In the genomic region with DNA sequence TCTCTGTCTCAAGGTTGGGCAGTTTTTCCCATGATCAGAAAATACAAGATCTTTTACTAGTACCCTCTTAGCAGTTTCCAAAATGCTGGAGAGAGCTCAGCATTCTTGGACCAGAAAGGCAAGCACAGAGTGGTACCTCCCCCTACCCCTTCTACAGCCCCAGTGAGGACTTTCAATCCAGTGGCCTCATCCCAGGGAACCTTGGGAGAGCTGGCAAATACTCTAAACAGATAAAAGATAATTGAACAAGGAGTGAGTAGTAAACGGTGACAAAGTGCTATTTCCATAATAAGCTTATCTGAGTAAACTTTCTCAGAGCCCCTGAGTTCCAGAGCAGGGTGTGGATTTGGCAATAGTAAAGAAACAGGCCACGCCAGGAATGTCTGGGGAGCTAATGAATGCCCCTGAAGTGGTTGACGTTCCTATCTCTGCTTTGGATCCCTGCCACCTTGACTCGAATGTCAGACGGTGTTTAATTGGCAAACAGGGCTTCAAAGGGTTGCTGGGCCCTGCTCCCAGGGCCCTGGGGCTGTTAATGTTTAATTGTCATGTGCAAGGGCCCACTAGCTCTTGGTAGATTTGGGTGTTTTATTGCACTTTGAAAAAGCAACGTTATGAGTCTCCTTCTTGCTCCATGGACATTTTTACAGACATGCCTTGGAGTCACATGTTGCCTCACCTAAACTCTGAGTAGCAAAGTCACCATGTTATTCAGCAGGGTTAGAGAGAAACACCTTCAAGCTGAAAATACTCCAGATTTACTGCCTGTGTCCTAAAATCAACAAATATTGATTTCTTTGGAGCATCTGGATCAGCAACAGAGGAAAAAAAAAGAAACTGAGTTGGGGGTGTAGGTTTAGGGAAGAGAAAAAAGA, we compare ENCODE assay signal across 1 cellular context.
TF ChIP-seq lines count a peak whose summit lies in the region.

No MANE protein-coding gene starts in this region.

TF ChIP-seq in HepG2, 621 proteins besides CTCF, POLR2A, EP300 and RAD21 (continued from another document and continues in another):
- TF ChIP-seq ZNF407 (CRISPR knock-in tag; IDR thresholded peaks at IDR 0.05; ENCODE audit: not compliant biosample characterization) (no peak), ZNF777 (CRISPR knock-in tag; IDR thresholded peaks at IDR 0.05) (peak; percentile 29; the same call in 1 of the 2 replicates), ZNF589 (CRISPR knock-in tag; conservative IDR thresholded peaks at IDR 0.05) (no peak), ASH2L (IDR thresholded peaks at IDR 0.05; ENCODE audit: insufficient read length, low read depth, low read length) (peak; percentile 31), ZNF547 (CRISPR knock-in tag; IDR thresholded peaks at IDR 0.05) (no peak), ZNF256 (CRISPR knock-in tag; conservative IDR thresholded peaks at IDR 0.05) (no peak), ZNF703 (CRISPR knock-in tag; IDR thresholded peaks at IDR 0.05; ENCODE audit: borderline replicate concordance) (no peak; the same call in 1 of the 2 replicates), TARDBP (CRISPR knock-in tag; IDR thresholded peaks at IDR 0.05) (peak; percentile 65), ZFP1 (CRISPR knock-in tag; IDR thresholded peaks at IDR 0.05) (no peak), ZNF782 (CRISPR knock-in tag; IDR thresholded peaks at IDR 0.05; ENCODE audit: borderline replicate concordance) (no peak), GABPA (IDR thresholded peaks at IDR 0.05; ENCODE audit: low read depth, low read length) (no peak), GABPA (CRISPR knock-in tag; IDR thresholded peaks at IDR 0.05; ENCODE audit: low read depth) (no peak), ZNF432 (CRISPR knock-in tag; IDR thresholded peaks at IDR 0.05; ENCODE audit: borderline replicate concordance) (no peak), ZFP36L1 (CRISPR knock-in tag; IDR thresholded peaks at IDR 0.05) (no peak), MIER2 (CRISPR knock-in tag; IDR thresholded peaks at IDR 0.05) (no peak), ZNF740 (CRISPR knock-in tag; IDR thresholded peaks at IDR 0.05) (no peak), MNT (IDR thresholded peaks at IDR 0.05) (no peak), SAP130 (CRISPR knock-in tag; IDR thresholded peaks at IDR 0.05; ENCODE audit: low read depth) (no peak), ZBTB20 (CRISPR knock-in tag; IDR thresholded peaks at IDR 0.05; ENCODE audit: borderline replicate concordance, low read depth) (no peak), ZNF343 (CRISPR knock-in tag; IDR thresholded peaks at IDR 0.05) (no peak), NCOA2 (CRISPR knock-in tag; IDR thresholded peaks at IDR 0.05) (peak; percentile 88; the same call in 1 of the 2 replicates), MAFK (conservative IDR thresholded peaks at IDR 0.05 in 1 of 2, IDR thresholded peaks at IDR 0.05 in 1 of 2; ENCODE audit: low read length in 2 of 2) (no peak), ZNF260 (CRISPR knock-in tag; IDR thresholded peaks at IDR 0.05; ENCODE audit: borderline replicate concordance, low read depth) (no peak), ZNF737 (CRISPR knock-in tag; IDR thresholded peaks at IDR 0.05; ENCODE audit: borderline replicate concordance) (no peak), ZNF331 (CRISPR knock-in tag; IDR thresholded peaks at IDR 0.05) (peak; percentile 49), ZNF891 (CRISPR knock-in tag; IDR thresholded peaks at IDR 0.05) (no peak), ZNF44 (CRISPR knock-in tag; IDR thresholded peaks at IDR 0.05) (no peak), JUNB (CRISPR knock-in tag; IDR thresholded peaks at IDR 0.05; ENCODE audit: borderline replicate concordance) (no peak), DBP (CRISPR knock-in tag; IDR thresholded peaks at IDR 0.05; ENCODE audit: not compliant biosample characterization) (no peak), PAXIP1 (CRISPR knock-in tag; conservative IDR thresholded peaks at IDR 0.05) (peak; percentile 5; the same call in 1 of the 2 replicates), NFIC (IDR thresholded peaks at IDR 0.05; ENCODE audit: low read length) (peak; percentile 78; the same call in 1 of the 2 replicates), RORA (CRISPR knock-in tag; IDR thresholded peaks at IDR 0.05) (no peak), FOXA3 (CRISPR knock-in tag; IDR thresholded peaks at IDR 0.05) (no peak)
- TF ChIP-seq, protein P1, sequence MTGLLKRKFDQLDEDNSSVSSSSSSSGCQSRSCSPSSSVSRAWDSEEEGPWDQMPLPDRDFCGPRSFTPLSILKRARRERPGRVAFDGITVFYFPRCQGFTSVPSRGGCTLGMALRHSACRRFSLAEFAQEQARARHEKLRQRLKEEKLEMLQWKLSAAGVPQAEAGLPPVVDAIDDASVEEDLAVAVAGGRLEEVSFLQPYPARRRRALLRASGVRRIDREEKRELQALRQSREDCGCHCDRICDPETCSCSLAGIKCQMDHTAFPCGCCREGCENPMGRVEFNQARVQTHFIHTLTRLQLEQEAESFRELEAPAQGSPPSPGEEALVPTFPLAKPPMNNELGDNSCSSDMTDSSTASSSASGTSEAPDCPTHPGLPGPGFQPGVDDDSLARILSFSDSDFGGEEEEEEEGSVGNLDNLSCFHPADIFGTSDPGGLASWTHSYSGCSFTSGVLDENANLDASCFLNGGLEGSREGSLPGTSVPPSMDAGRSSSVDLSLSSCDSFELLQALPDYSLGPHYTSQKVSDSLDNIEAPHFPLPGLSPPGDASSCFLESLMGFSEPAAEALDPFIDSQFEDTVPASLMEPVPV (CRISPR knock-in tag; IDR thresholded peaks at IDR 0.05) = no peak
- TF ChIP-seq, protein P2, sequence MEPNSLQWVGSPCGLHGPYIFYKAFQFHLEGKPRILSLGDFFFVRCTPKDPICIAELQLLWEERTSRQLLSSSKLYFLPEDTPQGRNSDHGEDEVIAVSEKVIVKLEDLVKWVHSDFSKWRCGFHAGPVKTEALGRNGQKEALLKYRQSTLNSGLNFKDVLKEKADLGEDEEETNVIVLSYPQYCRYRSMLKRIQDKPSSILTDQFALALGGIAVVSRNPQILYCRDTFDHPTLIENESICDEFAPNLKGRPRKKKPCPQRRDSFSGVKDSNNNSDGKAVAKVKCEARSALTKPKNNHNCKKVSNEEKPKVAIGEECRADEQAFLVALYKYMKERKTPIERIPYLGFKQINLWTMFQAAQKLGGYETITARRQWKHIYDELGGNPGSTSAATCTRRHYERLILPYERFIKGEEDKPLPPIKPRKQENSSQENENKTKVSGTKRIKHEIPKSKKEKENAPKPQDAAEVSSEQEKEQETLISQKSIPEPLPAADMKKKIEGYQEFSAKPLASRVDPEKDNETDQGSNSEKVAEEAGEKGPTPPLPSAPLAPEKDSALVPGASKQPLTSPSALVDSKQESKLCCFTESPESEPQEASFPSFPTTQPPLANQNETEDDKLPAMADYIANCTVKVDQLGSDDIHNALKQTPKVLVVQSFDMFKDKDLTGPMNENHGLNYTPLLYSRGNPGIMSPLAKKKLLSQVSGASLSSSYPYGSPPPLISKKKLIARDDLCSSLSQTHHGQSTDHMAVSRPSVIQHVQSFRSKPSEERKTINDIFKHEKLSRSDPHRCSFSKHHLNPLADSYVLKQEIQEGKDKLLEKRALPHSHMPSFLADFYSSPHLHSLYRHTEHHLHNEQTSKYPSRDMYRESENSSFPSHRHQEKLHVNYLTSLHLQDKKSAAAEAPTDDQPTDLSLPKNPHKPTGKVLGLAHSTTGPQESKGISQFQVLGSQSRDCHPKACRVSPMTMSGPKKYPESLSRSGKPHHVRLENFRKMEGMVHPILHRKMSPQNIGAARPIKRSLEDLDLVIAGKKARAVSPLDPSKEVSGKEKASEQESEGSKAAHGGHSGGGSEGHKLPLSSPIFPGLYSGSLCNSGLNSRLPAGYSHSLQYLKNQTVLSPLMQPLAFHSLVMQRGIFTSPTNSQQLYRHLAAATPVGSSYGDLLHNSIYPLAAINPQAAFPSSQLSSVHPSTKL (CRISPR knock-in tag; IDR thresholded peaks at IDR 0.05) = peak; percentile 53; the same call in 1 of the 2 replicates
